Comparison of ENCODE assay signal across 1 cellular context in genomic region chr22:49466926-49467590, GRCh38.
TF ChIP-seq lines count a peak whose summit lies in the region.

No MANE protein-coding gene starts in this region.

TF ChIP-seq in H1, 55 proteins besides CTCF, POLR2A, EP300 and RAD21 (continued from another document):
- TF ChIP-seq SUZ12 (IDR thresholded peaks at IDR 0.05; ENCODE audit: low read length) (no peak), ATF2 (IDR thresholded peaks at IDR 0.05; ENCODE audit: low read length) (no peak), EZH2 (IDR thresholded peaks at IDR 0.05; ENCODE audit: low read depth, low read length, severe bottlenecking) (no peak), SRF (IDR thresholded peaks at IDR 0.05; ENCODE audit: low read depth, low read length) (no peak), FOSL1 (IDR thresholded peaks at IDR 0.05; ENCODE audit: insufficient read depth, low read depth, low read length) (no peak), HDAC2 (IDR thresholded peaks at IDR 0.05; ENCODE audit: borderline replicate concordance in 1 of 2, low read depth in 2 of 2, low read length in 2 of 2) (no peak), ZNF274 (IDR thresholded peaks at IDR 0.05; ENCODE audit: borderline replicate concordance, extremely low read depth, low read length) (no peak), BACH1 (IDR thresholded peaks at IDR 0.05; ENCODE audit: low read length) (no peak), CREB1 (IDR thresholded peaks at IDR 0.05) (no peak), NRF1 (IDR thresholded peaks at IDR 0.05; ENCODE audit: low read depth, low read length) (no peak), CBX8 (IDR thresholded peaks at IDR 0.05; ENCODE audit: borderline replicate concordance, low read depth, low read length) (no peak), BRCA1 (IDR thresholded peaks at IDR 0.05; ENCODE audit: low read depth, low read length) (no peak), ASH2L (IDR thresholded peaks at IDR 0.05; ENCODE audit: low read length) (no peak)
